8 cellular contexts compared by ENCODE assay signal in the genomic region with DNA sequence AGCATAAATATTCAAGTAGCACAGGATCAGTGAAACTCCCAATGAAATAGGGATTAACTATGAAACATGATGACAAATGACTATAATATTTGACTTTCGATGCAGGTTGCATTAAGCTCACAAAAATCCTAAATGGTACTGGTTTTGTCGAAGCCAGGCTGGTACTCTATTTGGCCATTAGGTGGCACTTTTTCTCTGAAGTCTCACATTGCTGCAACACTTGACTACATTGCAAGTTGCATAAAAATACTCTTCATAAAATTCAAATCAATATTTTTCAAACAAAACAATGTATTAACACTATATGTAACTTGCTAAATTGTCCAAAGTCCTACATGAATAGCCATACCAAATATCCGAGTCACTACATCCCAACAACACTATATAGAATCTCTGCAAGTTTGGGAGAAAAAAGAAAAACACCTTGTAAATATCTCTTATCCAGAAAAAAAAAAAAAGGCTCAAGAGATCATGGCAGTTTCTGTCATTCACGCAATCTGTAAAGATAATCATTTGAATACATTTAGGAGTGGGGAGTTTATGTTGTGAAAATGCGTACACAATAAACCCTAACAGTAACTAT. TPM values are rescaled to one million over a fixed set of nuclear protein-coding genes. Genes with fewer than 3 reads are reported as not detected.
A peak's percentile ranks its signal among the peaks of the same experiment; 100 is the strongest.
DNase-seq lines count a peak whose midpoint lies in the region; ATAC-seq and TF ChIP-seq lines count a peak whose summit lies in the region.

No MANE protein-coding gene starts in this region.

- WGBS in esophagus squamous epithelium, 2 donors = 62 to 68% methylated on average over 5 of the region's 5 CpGs

- H3K36me3 ChIP-seq in KMS-11 (ENCODE audit: insufficient read depth) = peaks cover 20% of the 10 kb centered on the region; the same call in 1 of the 2 replicates
- H3K36me3 ChIP-seq in esophagus squamous epithelium = peaks cover 0 to 91% (median 3%) of the 10 kb centered on the region in 3 donors

- H3K27me3 ChIP-seq in AG04450 (ENCODE audit: control insufficient read depth, insufficient read depth, low read length) = no peaks in the 10 kb centered on the region
- H3K27me3 ChIP-seq in KMS-11 (ENCODE audit: insufficient read depth, low read depth) = no peaks in the 10 kb centered on the region
- H3K27me3 ChIP-seq in esophagus squamous epithelium = no peaks in the 10 kb centered on the region

- H3K36me3 Mint-ChIP-seq in naive thymus-derived CD8-positive, alpha-beta T cell = peaks cover 5 to 95% (median 35%) of the 10 kb centered on the region in 3 donors

- H4K20me1 ChIP-seq in KMS-11 (ENCODE audit: insufficient read depth) = no peaks in the 10 kb centered on the region

- no peaks in the 10 kb centered on the region for H3K27me3 Mint-ChIP-seq in naive thymus-derived CD8-positive, alpha-beta T cell

- TF ChIP-seq POLR2A in esophagus squamous epithelium (IDR thresholded peaks at IDR 0.05) = no peak

- no peak overlapping the region for H3K4me3 Mint-ChIP-seq in naive thymus-derived CD8-positive, alpha-beta T cell

- CTCF ChIA-PET in AG04450 (lab: Charles Lee) = interaction anchor here (0.7 to 10.6 kb wide), 45 partner anchors 9 to 1378 kb away, joined by 3 to 302 read pairs (median 4); partner anchors contain the start of gene RTTN

- POLR2A ChIA-PET in AG04450 (lab: Yijun Ruan, JAX) = no interaction called here
- POLR2A ChIA-PET in naive thymus-derived CD8-positive, alpha-beta T cell (lab: Charles Lee) = no interaction called here

- peaks cover 0 to 5% (median 0%) of the 10 kb centered on the region in 4 donors for H3K4me1 Mint-ChIP-seq in naive thymus-derived CD8-positive, alpha-beta T cell

- H3K27ac ChIP-seq in AG04450 (ENCODE audit: low read depth, low read length) = no peak overlapping the region
- peak overlapping the region; percentile 82 for H3K27ac ChIP-seq in KMS-11
- no peak overlapping the region for H3K27ac ChIP-seq in esophagus squamous epithelium

- no peaks in the 10 kb centered on the region for H3K9me3 Mint-ChIP-seq in naive thymus-derived CD8-positive, alpha-beta T cell

- H3K4me3 ChIP-seq in AG04450 (ENCODE audit: low read depth, low read length) (no peak overlapping the region), KMS-11 (IDR thresholded peaks at IDR 0.05; ENCODE audit: insufficient read depth, low read depth, low read length) (no peak overlapping the region), esophagus squamous epithelium (no peak overlapping the region)

- TF ChIP-seq CTCF in AG04450 (IDR thresholded peaks at IDR 0.05; ENCODE audit: low read depth, low read length) = peak; percentile 86
- peak; percentile 78 for TF ChIP-seq CTCF in GM12872 (IDR thresholded peaks at IDR 0.05; ENCODE audit: insufficient read depth, low read depth, low read length)
- peak; percentile 94 for TF ChIP-seq CTCF in KMS-11 (conservative IDR thresholded peaks at IDR 0.05; ENCODE audit: low read depth, low read length)
- TF ChIP-seq CTCF in esophagus squamous epithelium (IDR thresholded peaks at IDR 0.05) = peak; percentile 40 to 82 (median 70)

- peak overlapping the region; percentile 77 for H3K4me2 ChIP-seq in KMS-11

- DNase-seq in AG04450 (ENCODE audit: low read depth, low spot score) (no peak), SK-N-DZ (ENCODE audit: low spot score) (peak; percentile 29), esophagus squamous epithelium (lab: John Stamatoyannopoulos, UW) (no peak), NCI-H187 treated with DMSO at 0.1 percent for 48 hours (lab: John Stamatoyannopoulos, UW) (no peak), GM19240 (ENCODE audit: insufficient read length, low spot score) (no peak)
- DNase-seq in naive thymus-derived CD8-positive, alpha-beta T cell = peak in 4 of 10 donors; percentile 2 to 24 (median 18)

- H3K9ac ChIP-seq in KMS-11 = peak overlapping the region; percentile 15; the same call in 1 of the 2 replicates

- peaks cover 9% of the 10 kb centered on the region; the same call in 1 of the 2 replicates for H3K79me2 ChIP-seq in KMS-11 (ENCODE audit: insufficient read depth, low read depth)

- intact Hi-C loops in esophagus squamous epithelium (cut with DNase I) = loop anchor here (5.0 kb wide), 1 partner anchor 236 kb away; no protein-coding TSS in a partner anchor

- H3K4me1 ChIP-seq in KMS-11 (ENCODE audit: low read depth, poor library complexity, severe bottlenecking) (peaks cover 95% of the 10 kb centered on the region), esophagus squamous epithelium (no peaks in the 10 kb centered on the region)

- ATAC-seq in naive thymus-derived CD8-positive, alpha-beta T cell = peak; percentile 39 to 40

- H2AFZ ChIP-seq in KMS-11 (ENCODE audit: low read depth) = no peak overlapping the region

- no peak overlapping the region for H3K27ac Mint-ChIP-seq in naive thymus-derived CD8-positive, alpha-beta T cell

- no peaks in the 10 kb centered on the region for H3K9me3 ChIP-seq in AG04450 (ENCODE audit: control insufficient read depth, insufficient read depth, low read length)
- H3K9me3 ChIP-seq in esophagus squamous epithelium = no peaks in the 10 kb centered on the region

RNA-seq across cellular contexts. Expression of gene RTTN, which starts 9.5 kb away (rescaled TPM):
- polyA plus RNA-seq in AG04450 (2011; rRNA removed) = 4.1 and 4.6 TPM in 2 replicates
- 11.1 and 15.4 TPM in 2 replicates for polyA minus RNA-seq in AG04450 (2011; rRNA and poly(A)+ RNA removed)
- polyA plus RNA-seq in SK-N-DZ (2014; cell fraction: cytosol; rRNA removed) = 14.7 and 16.4 TPM in 2 replicates
- 21.4 and 26.9 TPM in 2 replicates for polyA plus RNA-seq in SK-N-DZ (2014; cell fraction: nucleus; rRNA removed)
- total RNA-seq in esophagus squamous epithelium = 10 to 100 TPM in 2 of 4 donors, 1 to 10 TPM in 2; 4.1 to 14.4 (median 9.2) TPM
- total RNA-seq in naive thymus-derived CD8-positive, alpha-beta T cell = 10 to 100 TPM; 25.4 to 26.6 TPM
- polyA plus RNA-seq in naive thymus-derived CD8-positive, alpha-beta T cell = 1 to 10 TPM; 2.6 to 4.8 (median 3.2) TPM
